8 cellular contexts compared by ENCODE assay signal in the genomic region with DNA sequence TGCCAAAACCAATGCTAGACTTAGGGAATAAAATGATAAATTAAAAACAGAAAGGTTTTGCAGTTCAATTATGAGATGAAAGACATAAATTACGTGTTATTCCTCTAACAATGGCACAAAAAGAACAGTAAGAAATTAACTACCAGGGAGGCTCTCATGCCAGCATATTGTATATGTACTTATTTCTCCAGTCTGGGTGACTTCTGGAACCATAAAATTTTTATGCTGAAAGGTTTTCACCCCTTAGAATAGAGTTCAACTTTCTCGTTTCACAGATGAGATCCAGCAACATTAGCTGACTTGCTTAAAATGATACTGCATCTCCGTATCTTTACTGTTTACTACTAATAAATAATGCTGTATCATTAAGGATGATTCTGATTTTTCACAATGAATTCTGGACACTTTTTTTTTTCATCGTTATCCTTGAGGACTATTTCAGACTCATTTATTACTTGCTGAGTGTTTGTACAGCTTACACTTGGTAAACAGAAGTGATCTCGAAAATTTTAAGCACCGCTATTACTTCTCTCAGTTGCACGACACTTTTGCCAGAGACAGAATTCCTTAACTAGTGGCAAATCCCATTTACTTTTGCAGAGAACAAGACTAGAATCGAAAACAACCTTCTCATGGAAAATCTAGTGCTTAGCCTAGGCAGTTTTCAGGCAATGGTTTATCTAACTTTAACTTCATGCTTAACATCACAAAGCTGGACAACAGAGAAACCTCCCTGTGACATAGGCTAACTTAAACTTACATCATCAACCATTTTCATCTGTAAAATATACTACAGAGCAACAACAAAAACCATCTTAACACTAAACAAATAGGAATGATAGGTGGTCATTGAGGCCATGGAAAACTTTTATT. TPM values are rescaled to one million over a fixed set of nuclear protein-coding genes. Genes with fewer than 3 reads are reported as not detected.
DNase-seq lines count a peak whose midpoint lies in the region; ATAC-seq and TF ChIP-seq lines count a peak whose summit lies in the region.

No MANE protein-coding gene starts in this region.

- DNase-seq in cardiac muscle cell (ENCODE audit: low read depth in 1 of 2, low spot score in 1 of 2), result peak in 1 of 2 donors; percentile 22
- DNase-seq in right atrium auricular region (ENCODE audit: low spot score), result no peak
- no peak for DNase-seq in adrenal gland
- no peak for DNase-seq in uterus
- no peak for DNase-seq in 8988T
- DNase-seq in SHP77 treated with DMSO at 0.1 percent for 48 hours (lab: John Stamatoyannopoulos, UW), result no peak

- intact Hi-C loops in adrenal gland (cut with DNase I), result no loop called here
- intact Hi-C loops in uterus (cut with DNase I; ENCODE audit: low total_unique reads), result no loop called here

- WGBS in adrenal gland, 4 donors, result 15 to 19% (median 15%) methylated on average over 8 of the region's 8 CpGs
- 26% methylated on average over 8 of the region's 8 CpGs for WGBS in liver

- TF ChIP-seq CTCF in cardiac muscle cell (IDR thresholded peaks at IDR 0.05; ENCODE audit: low read depth, low read length) (no peak), right atrium auricular region (IDR thresholded peaks at IDR 0.05) (no peak), adrenal gland (IDR thresholded peaks at IDR 0.05) (no peak), liver (IDR thresholded peaks at IDR 0.05; ENCODE audit: low read depth, low read length, missing input control) (no peak), uterus (IDR thresholded peaks at IDR 0.05) (no peak)

- H3K27me3 ChIP-seq in cardiac muscle cell (no peaks in the 10 kb centered on the region), right atrium auricular region (no peaks in the 10 kb centered on the region), adrenal gland (no peaks in the 10 kb centered on the region), liver (ENCODE audit: control insufficient read depth in 4 of 4, insufficient read depth in 4 of 4, low read length in 3 of 4) (no peaks in the 10 kb centered on the region), uterus (no peaks in the 10 kb centered on the region)

- H3K9ac ChIP-seq in liver (ENCODE audit: low read depth in 1 of 2, low read length in 2 of 2), result peak overlapping the region; percentile 4 to 47

- H3K4me3 ChIP-seq in cardiac muscle cell (peak overlapping the region; percentile 48), right atrium auricular region (peak overlapping the region in 1 of 2 donors; percentile 42), adrenal gland (peak overlapping the region in 1 of 4 donors; percentile 91), liver (ENCODE audit: low read depth in 1 of 3, low read length in 3 of 3) (peak overlapping the region in 2 of 3 donors; percentile 18 to 53), uterus (peak overlapping the region; percentile 35 to 83)

- ATAC-seq in HG02642 (IDR thresholded peaks at IDR 0.05; ENCODE audit: poor library complexity, unreplicated experiment), result no peak

- H3K4me1 ChIP-seq in cardiac muscle cell (ENCODE audit: low read depth), result peaks cover 19% of the 10 kb centered on the region
- H3K4me1 ChIP-seq in right atrium auricular region, result peaks cover 0 to 44% of the 10 kb centered on the region in 2 donors
- H3K4me1 ChIP-seq in adrenal gland (replicated peaks in 1 of 2), result peaks cover 42 to 52% of the 10 kb centered on the region in 2 donors
- H3K4me1 ChIP-seq in liver (ENCODE audit: control insufficient read depth in 4 of 4, insufficient read depth in 4 of 4, low read length in 3 of 4), result peaks cover 0 to 40% (median 29%) of the 10 kb centered on the region in 4 donors
- peaks cover 8 to 22% of the 10 kb centered on the region in 2 donors for H3K4me1 ChIP-seq in uterus

- TF ChIP-seq POLR2A in adrenal gland (IDR thresholded peaks at IDR 0.05), result no peak
- no peak for TF ChIP-seq POLR2A in uterus (IDR thresholded peaks at IDR 0.05)

- no peak for TF ChIP-seq RAD21 in liver (IDR thresholded peaks at IDR 0.05)

- H3K36me3 ChIP-seq in cardiac muscle cell (peaks cover 37% of the 10 kb centered on the region), right atrium auricular region (peaks cover 43% of the 10 kb centered on the region), adrenal gland (replicated peaks in 1 of 2) (peaks cover 0 to 33% of the 10 kb centered on the region in 2 donors), liver (ENCODE audit: control insufficient read depth in 4 of 4, insufficient read depth in 3 of 4, low read depth in 1 of 4, low read length in 3 of 4) (peaks cover 3 to 33% (median 27%) of the 10 kb centered on the region in 4 donors), uterus (no peaks in the 10 kb centered on the region)

- H3K9me3 ChIP-seq in cardiac muscle cell (ENCODE audit: low read depth) (no peaks in the 10 kb centered on the region), right atrium auricular region (no peaks in the 10 kb centered on the region), adrenal gland (replicated peaks in 1 of 3) (no peaks in the 10 kb centered on the region), liver (ENCODE audit: control insufficient read depth in 4 of 4, low read length in 3 of 4) (no peaks in the 10 kb centered on the region), uterus (no peaks in the 10 kb centered on the region)

- H3K27ac ChIP-seq in cardiac muscle cell, result no peak overlapping the region
- H3K27ac ChIP-seq in right atrium auricular region, result peak overlapping the region in 1 of 2 donors; percentile 61
- peak overlapping the region; percentile 42 to 99 (median 50) for H3K27ac ChIP-seq in adrenal gland
- peak overlapping the region in 1 of 2 donors; percentile 9 for H3K27ac ChIP-seq in liver (ENCODE audit: low read depth in 1 of 2, low read length in 2 of 2)
- peak overlapping the region in 1 of 2 donors; percentile 79 for H3K27ac ChIP-seq in uterus

TF ChIP-seq in liver, 16 proteins besides CTCF, POLR2A, EP300 and RAD21:
- TF ChIP-seq, protein P1, sequence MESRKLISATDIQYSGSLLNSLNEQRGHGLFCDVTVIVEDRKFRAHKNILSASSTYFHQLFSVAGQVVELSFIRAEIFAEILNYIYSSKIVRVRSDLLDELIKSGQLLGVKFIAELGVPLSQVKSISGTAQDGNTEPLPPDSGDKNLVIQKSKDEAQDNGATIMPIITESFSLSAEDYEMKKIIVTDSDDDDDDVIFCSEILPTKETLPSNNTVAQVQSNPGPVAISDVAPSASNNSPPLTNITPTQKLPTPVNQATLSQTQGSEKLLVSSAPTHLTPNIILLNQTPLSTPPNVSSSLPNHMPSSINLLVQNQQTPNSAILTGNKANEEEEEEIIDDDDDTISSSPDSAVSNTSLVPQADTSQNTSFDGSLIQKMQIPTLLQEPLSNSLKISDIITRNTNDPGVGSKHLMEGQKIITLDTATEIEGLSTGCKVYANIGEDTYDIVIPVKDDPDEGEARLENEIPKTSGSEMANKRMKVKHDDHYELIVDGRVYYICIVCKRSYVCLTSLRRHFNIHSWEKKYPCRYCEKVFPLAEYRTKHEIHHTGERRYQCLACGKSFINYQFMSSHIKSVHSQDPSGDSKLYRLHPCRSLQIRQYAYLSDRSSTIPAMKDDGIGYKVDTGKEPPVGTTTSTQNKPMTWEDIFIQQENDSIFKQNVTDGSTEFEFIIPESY (IDR thresholded peaks at IDR 0.05), result no peak
- TF ChIP-seq, protein P2, sequence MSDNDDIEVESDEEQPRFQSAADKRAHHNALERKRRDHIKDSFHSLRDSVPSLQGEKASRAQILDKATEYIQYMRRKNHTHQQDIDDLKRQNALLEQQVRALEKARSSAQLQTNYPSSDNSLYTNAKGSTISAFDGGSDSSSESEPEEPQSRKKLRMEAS (IDR thresholded peaks at IDR 0.05), result no peak
- TF ChIP-seq SP1 (IDR thresholded peaks at IDR 0.05), result no peak
- no peak for TF ChIP-seq RXRA (IDR thresholded peaks at IDR 0.05)
- no peak for TF ChIP-seq YY1 (IDR thresholded peaks at IDR 0.05)
- TF ChIP-seq HNF4A (conservative IDR thresholded peaks at IDR 0.05), result no peak

RNA-seq across cellular contexts. Expression of gene RSRC2, which starts 2.7 kb away (rescaled TPM):
- total RNA-seq in cardiac muscle cell, result 48.3 and 102 TPM in 2 replicates
- polyA plus RNA-seq in cardiac muscle cell, result 72.2 and 129 TPM in 2 replicates
- 10 to 100 TPM; 35.6 to 36.6 TPM for total RNA-seq in right atrium auricular region
- 10 to 100 TPM; 25.6 to 77.6 (median 58.0) TPM for total RNA-seq in adrenal gland
- 100 to 1,000 TPM in 1 of 3 donors, 10 to 100 TPM in 2; 65.0 to 142 (median 66.0) TPM for polyA plus RNA-seq in adrenal gland
- total RNA-seq in liver, result 10 to 100 TPM; 22.4 to 31.4 TPM
- polyA plus RNA-seq in liver, result 10 to 100 TPM; 15.5 to 29.0 TPM
- total RNA-seq in uterus, result 10 to 100 TPM; 51.2 to 83.2 (median 79.4) TPM

RNA-seq across cellular contexts. Expression of gene KNTC1, which starts 3.0 kb away (rescaled TPM):
- total RNA-seq in cardiac muscle cell (15.0 and 24.3 TPM in 2 replicates), right atrium auricular region (1 to 10 TPM; 2.2 to 3.0 TPM), adrenal gland (10 to 100 TPM in 5 of 8 donors, 1 to 10 TPM in 3; 5.7 to 24.9 (median 11.0) TPM), liver (10 to 100 TPM in 1 of 2 donors, 1 to 10 TPM in 1; 5.6 to 34.7 TPM), uterus (10 to 100 TPM in 3 of 4 donors, 1 to 10 TPM in 1; 7.4 to 61.5 (median 13.9) TPM)
- polyA plus RNA-seq in cardiac muscle cell (17.4 and 18.1 TPM in 2 replicates), adrenal gland (10 to 100 TPM in 2 of 3 donors, 1 to 10 TPM in 1; 8.0 to 28.0 (median 21.0) TPM), liver (1 to 10 TPM; 1.3 to 2.5 TPM)

RNA-seq across cellular contexts. Expression of gene ZCCHC8, which starts 23.4 kb away (rescaled TPM):
- total RNA-seq in cardiac muscle cell (16.8 and 21.8 TPM in 2 replicates), right atrium auricular region (1 to 10 TPM; 7.5 to 9.6 TPM), adrenal gland (10 to 100 TPM; 10.7 to 30.5 (median 17.5) TPM), liver (10 to 100 TPM; 18.7 to 20.5 TPM), uterus (10 to 100 TPM; 13.5 to 43.3 (median 25.8) TPM)
- polyA plus RNA-seq in cardiac muscle cell (17.9 and 19.2 TPM in 2 replicates), adrenal gland (10 to 100 TPM; 17.5 to 55.3 (median 39.8) TPM), liver (1 to 10 TPM; 5.2 to 7.2 TPM)
